In genomic region chr4:26936284-26937065, GRCh38 we compare ENCODE assay signal across 13 cellular contexts.
A peak's percentile ranks its signal among the peaks of the same experiment; 100 is the strongest.
DNase-seq lines count a peak whose midpoint lies in the region; ATAC-seq and TF ChIP-seq lines count a peak whose summit lies in the region.
"Had no signal": no experiment of that assay in that cellular context is flagged by ENCODE, and none has a peak within 500 bp of the region (broad histone marks: within the 10 kb centered on the region; RNA-seq: fewer than 3 reads in every experiment).

No MANE protein-coding gene starts in this region.

- peaks cover 2 to 7% (median 4%) of the 10 kb centered on the region in 3 donors for H3K36me3 Mint-ChIP-seq in naive thymus-derived CD8-positive, alpha-beta T cell

- ATAC-seq in naive thymus-derived CD8-positive, alpha-beta T cell = peak; percentile 59 to 62
- ATAC-seq in GM21367 (IDR thresholded peaks at IDR 0.05; ENCODE audit: unreplicated experiment) = no peak
- ATAC-seq: heart left ventricle had no signal

- H3K4me1 Mint-ChIP-seq in naive thymus-derived CD8-positive, alpha-beta T cell = peaks cover 30 to 78% (median 70%) of the 10 kb centered on the region in 4 donors

- H3K27me3 Mint-ChIP-seq in naive thymus-derived CD8-positive, alpha-beta T cell = no peaks in the 10 kb centered on the region

- in situ Hi-C loops in Caki2 (cut with HindIII; ENCODE audit: low pct_unique_long_range_greater_than_20kb, low sequenced_read_pairs) = no loop called here
- in situ Hi-C loops in GM13977 (cut with MboI; ENCODE audit: low pct_unique_long_range_greater_than_20kb, low sequenced_read_pairs, unreplicated experiment) = no loop called here

- POLR2A ChIA-PET in naive thymus-derived CD8-positive, alpha-beta T cell (lab: Charles Lee) = interaction anchor here (1.7 kb wide), 1 partner anchor 75 kb away, joined by 4 read pairs; no protein-coding TSS in a partner anchor

- H3K9me3 Mint-ChIP-seq in naive thymus-derived CD8-positive, alpha-beta T cell = no peaks in the 10 kb centered on the region
- H3K9me3 Mint-ChIP-seq: neural crest cell had no signal

- H3K4me3 ChIP-seq in NB4 (ENCODE audit: low read depth, low read length) (no peak overlapping the region), epithelial cell of esophagus (ENCODE audit: low read length) (no peak overlapping the region)
- H3K4me3 ChIP-seq: HAP-1, heart left ventricle had no signal

- H3K27ac Mint-ChIP-seq in naive thymus-derived CD8-positive, alpha-beta T cell = peak overlapping the region in 9 of 10 donors; percentile 18 to 79 (median 51)

- no peak for TF ChIP-seq CTCF in NB4 (IDR thresholded peaks at IDR 0.05; ENCODE audit: low read depth, low read length)
- TF ChIP-seq CTCF in epithelial cell of esophagus (IDR thresholded peaks at IDR 0.05; ENCODE audit: insufficient read depth, low read depth, low read length, missing control alignments) = no peak
- no peak for TF ChIP-seq CTCF in GM13977 (IDR thresholded peaks at IDR 0.05; ENCODE audit: extremely low read depth, insufficient read depth, missing control alignments)

- peak overlapping the region in 5 of 10 donors; percentile 2 to 31 (median 10) for H3K4me3 Mint-ChIP-seq in naive thymus-derived CD8-positive, alpha-beta T cell
- H3K4me3 Mint-ChIP-seq: neural crest cell had no signal

- peak; percentile 55 for DNase-seq in Caki2 (ENCODE audit: low read depth)
- DNase-seq in NB4 (ENCODE audit: low read depth) = peak; percentile 39
- peak; percentile 6 for DNase-seq in epithelial cell of esophagus (ENCODE audit: low read depth)
- DNase-seq in naive thymus-derived CD8-positive, alpha-beta T cell = no peak
- no peak for DNase-seq in SHP77 (lab: John Stamatoyannopoulos, UW)
- no peak for DNase-seq in NCI-H2227 (lab: John Stamatoyannopoulos, UW; ENCODE audit: unreplicated experiment)
- DNase-seq in GM13977 (ENCODE audit: low spot score) = no peak
- DNase-seq: heart left ventricle; NCI-H2107; stimulated activated CD4-positive, alpha-beta T cell treated with anti-CD3 and anti-CD28 coated beads, Interleukin-4, amount 100 ng/mL, for 1 hour had no signal

- TF ChIP-seq POLR2A in NB4 (IDR thresholded peaks at IDR 0.05; ENCODE audit: extremely low read depth, insufficient read length) = no peak

Comparison
In these comparisons a context has a peak if more than half of its experiments do, and no peak if none do; other contexts are left out.
1. DNase-seq: peak in Caki2 (single experiment), NB4 (single experiment) and epithelial cell of esophagus (single experiment); none in naive thymus-derived CD8-positive, alpha-beta T cell (0 of 10), SHP77 (0 of 2), NCI-H2227 (single experiment) and GM13977 (single experiment).